1 cellular context compared by ENCODE assay signal in genomic region chr19:39479916-39480315, GRCh38.
TF ChIP-seq lines count a peak whose summit lies in the region.

No MANE protein-coding gene starts in this region.

TF ChIP-seq in HCT116, 20 proteins besides CTCF, POLR2A, EP300 and RAD21 (continued from another document):
- TF ChIP-seq EZH2phosphoT487 (IDR thresholded peaks at IDR 0.05; ENCODE audit: borderline replicate concordance): no peak
